In genomic region chr20:63283397-63284082, GRCh38 we compare ENCODE assay signal across 24 cellular contexts. TPM values are rescaled to one million over a fixed set of nuclear protein-coding genes. Genes with fewer than 3 reads are reported as not detected.
A peak's percentile ranks its signal among the peaks of the same experiment; 100 is the strongest.
DNase-seq lines count a peak whose midpoint lies in the region; ATAC-seq and TF ChIP-seq lines count a peak whose summit lies in the region.
"Had no signal": no experiment of that assay in that cellular context is flagged by ENCODE, and none has a peak within 500 bp of the region (broad histone marks: within the 10 kb centered on the region; RNA-seq: fewer than 3 reads in every experiment).

No MANE protein-coding gene starts in this region.

- DNase-seq in T-helper 1 cell = no peak
- DNase-seq in DND-41 = no peak
- DNase-seq in activated CD8-positive, alpha-beta T cell treated with anti-CD3 and anti-CD28 coated beads, Interleukin-2, amount 10 ng/mL, durations not matched to agents 7 days and 5 days = no peak
- DNase-seq in naive thymus-derived CD8-positive, alpha-beta T cell = peak in 1 of 10 donors; percentile 23
- no peak for DNase-seq in NCI-H146 (lab: John Stamatoyannopoulos, UW)
- no peak for DNase-seq in stimulated activated CD4-positive, alpha-beta T cell treated with anti-CD3 and anti-CD28 coated beads, Interleukin-12 subunit alpha, Interleukin-12 subunit beta, amount 100 ng/mL, for 4 hours
- DNase-seq in OCI-LY7 (ENCODE audit: low spot score) = no peak
- DNase-seq: colonic mucosa; DMS79 treated with DMSO at 0.1 percent for 48 hours; gastrocnemius medialis; NCI-H1048; RPMI8226; stimulated activated CD4-positive, alpha-beta T cell treated with anti-CD3 and anti-CD28 coated beads, Interleukin-4, amount 100 ng/mL, for 24 hours; stimulated activated CD8-positive, alpha-beta memory T cell treated with anti-CD3 and anti-CD28 coated beads, Interleukin-4, amount 100 ng/mL, for 48 hours; tibial artery had no signal

- POLR2A ChIA-PET in activated CD8-positive, alpha-beta T cell treated with anti-CD3 and anti-CD28 coated beads, Interleukin-2, amount 10 ng/mL, durations not matched to agents 7 days and 5 days (lab: Charles Lee) = interaction anchor here (2.8 kb wide), 1 partner anchor 11 kb away, joined by 7 read pairs; the partner anchor contains the start of gene ARFGAP1
- POLR2A ChIA-PET in naive thymus-derived CD8-positive, alpha-beta T cell (lab: Charles Lee) = interaction anchor here (1.7 kb wide), 1 partner anchor 11 kb away, joined by 7 read pairs; the partner anchor contains the start of gene ARFGAP1
- POLR2A ChIA-PET in OCI-LY7 (lab: Charles Lee) = no interaction called here

- H3K27ac Mint-ChIP-seq in T-helper 1 cell treated with Interleukin-12 subunit alpha and Interleukin-12 subunit beta and Interleukin-4 antibody, amounts not matched to agents 30 μg/mL and 1 μg/mL, for 36 hours = peak overlapping the region; percentile 4
- peak overlapping the region; percentile 83 for H3K27ac Mint-ChIP-seq in activated CD8-positive, alpha-beta T cell treated with anti-CD3 and anti-CD28 coated beads, Interleukin-2, amount 10 ng/mL, durations not matched to agents 7 days and 5 days
- peak overlapping the region in 8 of 10 donors; percentile 41 to 89 (median 84) for H3K27ac Mint-ChIP-seq in naive thymus-derived CD8-positive, alpha-beta T cell
- H3K27ac Mint-ChIP-seq: IgD-negative memory B cell had no signal

- H3K4me3 Mint-ChIP-seq in T-helper 1 cell treated with Interleukin-12 subunit alpha and Interleukin-12 subunit beta and Interleukin-4 antibody, amounts not matched to agents 30 μg/mL and 1 μg/mL, for 36 hours = peak overlapping the region; percentile 7
- peak overlapping the region; percentile 73 for H3K4me3 Mint-ChIP-seq in activated CD8-positive, alpha-beta T cell treated with anti-CD3 and anti-CD28 coated beads, Interleukin-2, amount 10 ng/mL, durations not matched to agents 7 days and 5 days
- H3K4me3 Mint-ChIP-seq in naive thymus-derived CD8-positive, alpha-beta T cell = peak overlapping the region; percentile 55 to 86 (median 76)

- H3K79me2 ChIP-seq in DND-41 (ENCODE audit: insufficient read depth, low read length) (peaks cover 15% of the 10 kb centered on the region), OCI-LY7 (ENCODE audit: insufficient read depth, low read depth, low read length) (no peaks in the 10 kb centered on the region)

- H3K4me2 ChIP-seq in DND-41 (ENCODE audit: insufficient read depth, low read length) = peak overlapping the region; percentile 68
- H3K4me2 ChIP-seq in OCI-LY7 (ENCODE audit: low read length) = no peak overlapping the region

- H3K27me3 Mint-ChIP-seq in T-helper 1 cell treated with Interleukin-12 subunit alpha and Interleukin-12 subunit beta and Interleukin-4 antibody, amounts not matched to agents 30 μg/mL and 1 μg/mL, for 36 hours (ENCODE audit: low read depth) = no peaks in the 10 kb centered on the region
- no peaks in the 10 kb centered on the region for H3K27me3 Mint-ChIP-seq in activated CD8-positive, alpha-beta T cell treated with anti-CD3 and anti-CD28 coated beads, Interleukin-2, amount 10 ng/mL, durations not matched to agents 7 days and 5 days (ENCODE audit: low read depth)
- no peaks in the 10 kb centered on the region for H3K27me3 Mint-ChIP-seq in naive thymus-derived CD8-positive, alpha-beta T cell
- H3K27me3 Mint-ChIP-seq: IgD-negative memory B cell had no signal

- peaks cover 90% of the 10 kb centered on the region for H3K36me3 ChIP-seq in DND-41 (ENCODE audit: insufficient read depth, low read length)
- peaks cover 29% of the 10 kb centered on the region; the same call in 1 of the 2 replicates for H3K36me3 ChIP-seq in OCI-LY7 (ENCODE audit: insufficient read depth, low read length)

- H2AFZ ChIP-seq in DND-41 (ENCODE audit: low read depth, low read length) (0 out of 2 replicates have a peak overlapping the region, but pooled peaks have one; percentile 6), OCI-LY7 (ENCODE audit: low read length) (no peak overlapping the region)

- H3K4me1 ChIP-seq in DND-41 (ENCODE audit: insufficient read depth, low read length) = peaks cover 32% of the 10 kb centered on the region
- no peaks in the 10 kb centered on the region for H3K4me1 ChIP-seq in OCI-LY7 (ENCODE audit: insufficient read depth, low read length, poor library complexity, severe bottlenecking)
- H3K4me1 ChIP-seq: colonic mucosa, gastrocnemius medialis, tibial artery had no signal

- no peaks in the 10 kb centered on the region for H3K9me3 Mint-ChIP-seq in T-helper 1 cell treated with Interleukin-12 subunit alpha and Interleukin-12 subunit beta and Interleukin-4 antibody, amounts not matched to agents 30 μg/mL and 1 μg/mL, for 36 hours
- H3K9me3 Mint-ChIP-seq in activated CD8-positive, alpha-beta T cell treated with anti-CD3 and anti-CD28 coated beads, Interleukin-2, amount 10 ng/mL, durations not matched to agents 7 days and 5 days (ENCODE audit: insufficient read depth) = no peaks in the 10 kb centered on the region
- no peaks in the 10 kb centered on the region for H3K9me3 Mint-ChIP-seq in naive thymus-derived CD8-positive, alpha-beta T cell
- H3K9me3 Mint-ChIP-seq: IgD-negative memory B cell had no signal

- H3K27me3 ChIP-seq in DND-41 (ENCODE audit: insufficient read depth, low read length, poor library complexity) = no peaks in the 10 kb centered on the region
- H3K27me3 ChIP-seq: colonic mucosa, gastrocnemius medialis, tibial artery had no signal

- no peaks in the 10 kb centered on the region for H3K9me2 ChIP-seq in OCI-LY7 (ENCODE audit: insufficient read depth, low read length)

- H4K20me1 ChIP-seq in DND-41 (ENCODE audit: insufficient read depth, low read length) (peaks cover 16% of the 10 kb centered on the region), OCI-LY7 (ENCODE audit: insufficient read depth, low read length) (no peaks in the 10 kb centered on the region)

- H3K4me1 Mint-ChIP-seq in T-helper 1 cell treated with Interleukin-12 subunit alpha and Interleukin-12 subunit beta and Interleukin-4 antibody, amounts not matched to agents 30 μg/mL and 1 μg/mL, for 36 hours (ENCODE audit: low read depth) = no peaks in the 10 kb centered on the region
- peaks cover 4% of the 10 kb centered on the region for H3K4me1 Mint-ChIP-seq in activated CD8-positive, alpha-beta T cell treated with anti-CD3 and anti-CD28 coated beads, Interleukin-2, amount 10 ng/mL, durations not matched to agents 7 days and 5 days (ENCODE audit: low read depth)
- H3K4me1 Mint-ChIP-seq in naive thymus-derived CD8-positive, alpha-beta T cell = peaks cover 0 to 4% (median 1%) of the 10 kb centered on the region in 4 donors
- H3K4me1 Mint-ChIP-seq: IgD-negative memory B cell had no signal

- peaks cover 3% of the 10 kb centered on the region for H3K36me3 Mint-ChIP-seq in T-helper 1 cell treated with Interleukin-12 subunit alpha and Interleukin-12 subunit beta and Interleukin-4 antibody, amounts not matched to agents 30 μg/mL and 1 μg/mL, for 36 hours (ENCODE audit: low read depth)
- H3K36me3 Mint-ChIP-seq in activated CD8-positive, alpha-beta T cell treated with anti-CD3 and anti-CD28 coated beads, Interleukin-2, amount 10 ng/mL, durations not matched to agents 7 days and 5 days (ENCODE audit: low read depth) = peaks cover 11% of the 10 kb centered on the region
- H3K36me3 Mint-ChIP-seq in naive thymus-derived CD8-positive, alpha-beta T cell = peaks cover 0 to 37% (median 0%) of the 10 kb centered on the region in 3 donors
- H3K36me3 Mint-ChIP-seq: IgD-negative memory B cell had no signal

- BruUV-seq in OCI-LY7 (replicated peaks; lab: Mats Ljungman, UMichigan) = no TSS peak

- CTCF ChIA-PET in activated CD8-positive, alpha-beta T cell treated with anti-CD3 and anti-CD28 coated beads, Interleukin-2, amount 10 ng/mL, durations not matched to agents 7 days and 5 days (lab: Charles Lee) = interaction anchor here (1.9 kb wide), 1 partner anchor 11 kb away, joined by 4 read pairs; the partner anchor contains the start of gene ARFGAP1
- CTCF ChIA-PET in OCI-LY7 (lab: Charles Lee; ENCODE audit: unreplicated experiment) = no interaction called here

- no peak for TF ChIP-seq CTCF in DND-41 (IDR thresholded peaks at IDR 0.05; ENCODE audit: borderline replicate concordance, extremely low read depth, low read length, poor library complexity, severe bottlenecking)
- TF ChIP-seq CTCF in OCI-LY7 (conservative IDR thresholded peaks at IDR 0.05; ENCODE audit: low read length) = no peak

- intact Hi-C loops in OCI-LY7 (cut with micrococcal nuclease; ENCODE audit: unreplicated experiment) = no loop called here

- peak overlapping the region; percentile 93 for H3K27ac ChIP-seq in DND-41 (ENCODE audit: low read length)
- H3K27ac ChIP-seq in OCI-LY7 (ENCODE audit: low read depth, low read length, poor library complexity, severe bottlenecking) = no peak overlapping the region
- H3K27ac ChIP-seq: 22Rv1, C4-2B, colonic mucosa, epithelial cell of prostate, gastrocnemius medialis, tibial artery had no signal

- H3K9me3 ChIP-seq in DND-41 (ENCODE audit: insufficient read depth, low read length, severe bottlenecking) (no peaks in the 10 kb centered on the region), OCI-LY7 (ENCODE audit: low read length) (no peaks in the 10 kb centered on the region)
- H3K9me3 ChIP-seq: colonic mucosa, gastrocnemius medialis, tibial artery had no signal

- peak; percentile 56 for ATAC-seq in DND-41 (ENCODE audit: insufficient read depth, low read depth)
- ATAC-seq in activated CD8-positive, alpha-beta T cell treated with anti-CD3 and anti-CD28 coated beads, Interleukin-2, amount 10 ng/mL, durations not matched to agents 7 days and 5 days = peak; percentile 4
- ATAC-seq in naive thymus-derived CD8-positive, alpha-beta T cell = peak; percentile 39 to 48
- ATAC-seq: gastrocnemius medialis, left lobe of liver had no signal

- H3K9ac ChIP-seq in DND-41 (ENCODE audit: low read depth, low read length) = peak overlapping the region; percentile 75

- H3K4me3 ChIP-seq in DND-41 (ENCODE audit: low read depth in 1 of 2, low read length in 2 of 2) (peak overlapping the region in 1 of 2 experiments; percentile 59; a peak in 2 of 4 replicates), OCI-LY7 (ENCODE audit: low read depth, low read length, poor library complexity, severe bottlenecking) (no peak overlapping the region)
- H3K4me3 ChIP-seq: colonic mucosa, gastrocnemius medialis, tibial artery had no signal

RNA-seq across cellular contexts. Expression of gene COL20A1, which starts 9.4 kb away (rescaled TPM):
- not detected for total RNA-seq in activated CD8-positive, alpha-beta T cell treated with anti-CD3 and anti-CD28 coated beads, Interleukin-2, amount 10 ng/mL, durations not matched to agents 7 days and 5 days
- total RNA-seq in naive thymus-derived CD8-positive, alpha-beta T cell = under 1 TPM in 1 of 2 experiments, not detected in 1; 0.25 TPM
- polyA plus RNA-seq in naive thymus-derived CD8-positive, alpha-beta T cell = not detected
- total RNA-seq in OCI-LY7 (2014; rRNA removed; shearing (Covaris generic)) = not detected in 2 replicates
- 0.09 and 0.15 TPM in 2 replicates for total RNA-seq in OCI-LY7 (2022)
- total RNA-seq: colonic mucosa, left lobe of liver, mononuclear cell, omental fat pad had no signal
- polyA plus RNA-seq: IgD-negative memory B cell had no signal

RNA-seq across cellular contexts. Expression of gene ARFGAP1, which starts 10.9 kb away (rescaled TPM):
- 10 to 100 TPM; 68.7 to 75.6 TPM for total RNA-seq in activated CD8-positive, alpha-beta T cell treated with anti-CD3 and anti-CD28 coated beads, Interleukin-2, amount 10 ng/mL, durations not matched to agents 7 days and 5 days
- 100 to 1,000 TPM in 1 of 2 experiments, 10 to 100 TPM in 1; 93.4 to 101 TPM for total RNA-seq in naive thymus-derived CD8-positive, alpha-beta T cell
- 10 to 100 TPM; 11.5 to 19.4 (median 14.6) TPM for polyA plus RNA-seq in naive thymus-derived CD8-positive, alpha-beta T cell
- total RNA-seq in OCI-LY7 (2014; rRNA removed; shearing (Covaris generic)) = 50.4 and 57.9 TPM in 2 replicates
- total RNA-seq in OCI-LY7 (2022) = 105 and 116 TPM in 2 replicates

RNA-seq across cellular contexts. Expression of gene NKAIN4, which starts 29.3 kb away (rescaled TPM):
- total RNA-seq in activated CD8-positive, alpha-beta T cell treated with anti-CD3 and anti-CD28 coated beads, Interleukin-2, amount 10 ng/mL, durations not matched to agents 7 days and 5 days = not detected
- total RNA-seq in naive thymus-derived CD8-positive, alpha-beta T cell = not detected
- not detected for polyA plus RNA-seq in naive thymus-derived CD8-positive, alpha-beta T cell
- not detected in 2 replicates for total RNA-seq in OCI-LY7 (2014; rRNA removed; shearing (Covaris generic))
- not detected in 2 replicates for total RNA-seq in OCI-LY7 (2022)
- total RNA-seq: gastrocnemius medialis; left lobe of liver; mononuclear cell; omental fat pad; T-helper 1 cell treated with Interleukin-12 subunit alpha and Interleukin-12 subunit beta and Interleukin-4 antibody, amounts not matched to agents 30 ng/mL and 1 ng/mL, for 36 hours had no signal
- polyA plus RNA-seq: IgD-negative memory B cell had no signal

RNA-seq across cellular contexts. Expression of gene BIRC7, which starts 47.8 kb away (rescaled TPM):
- total RNA-seq in activated CD8-positive, alpha-beta T cell treated with anti-CD3 and anti-CD28 coated beads, Interleukin-2, amount 10 ng/mL, durations not matched to agents 7 days and 5 days = under 1 TPM; 0.37 to 0.74 TPM
- not detected for total RNA-seq in naive thymus-derived CD8-positive, alpha-beta T cell
- polyA plus RNA-seq in naive thymus-derived CD8-positive, alpha-beta T cell = 1 to 10 TPM in 2 of 3 donors, under 1 TPM in 1; 0.43 to 3.2 (median 1.6) TPM
- total RNA-seq in OCI-LY7 (2014; rRNA removed; shearing (Covaris generic)) = not detected in 2 replicates
- 0.39 and 0.42 TPM in 2 replicates for total RNA-seq in OCI-LY7 (2022)
- total RNA-seq: colonic mucosa; gastrocnemius medialis; left lobe of liver; T-helper 1 cell treated with Interleukin-12 subunit alpha and Interleukin-12 subunit beta and Interleukin-4 antibody, amounts not matched to agents 30 ng/mL and 1 ng/mL, for 36 hours had no signal
- polyA plus RNA-seq: IgD-negative memory B cell had no signal

Comparison
In these comparisons a context has a peak if more than half of its experiments do, and no peak if none do; other contexts are left out.
1. H3K27ac Mint-ChIP-seq: peak in every context shown above with its lines; median percentile 84 in naive thymus-derived CD8-positive, alpha-beta T cell; 83 in activated CD8-positive, alpha-beta T cell treated with anti-CD3 and anti-CD28 coated beads, Interleukin-2, amount 10 ng/mL, durations not matched to agents 7 days and 5 days; 4 in T-helper 1 cell treated with Interleukin-12 subunit alpha and Interleukin-12 subunit beta and Interleukin-4 antibody, amounts not matched to agents 30 μg/mL and 1 μg/mL, for 36 hours.
2. H3K4me3 Mint-ChIP-seq: peak in every context shown above with its lines; median percentile 76 in naive thymus-derived CD8-positive, alpha-beta T cell; 73 in activated CD8-positive, alpha-beta T cell treated with anti-CD3 and anti-CD28 coated beads, Interleukin-2, amount 10 ng/mL, durations not matched to agents 7 days and 5 days; 7 in T-helper 1 cell treated with Interleukin-12 subunit alpha and Interleukin-12 subunit beta and Interleukin-4 antibody, amounts not matched to agents 30 μg/mL and 1 μg/mL, for 36 hours.
3. ATAC-seq: peak in every context shown above with its lines; median percentile 56 in DND-41; 44 in naive thymus-derived CD8-positive, alpha-beta T cell; 4 in activated CD8-positive, alpha-beta T cell treated with anti-CD3 and anti-CD28 coated beads, Interleukin-2, amount 10 ng/mL, durations not matched to agents 7 days and 5 days.